In genomic region chr13:82447452-82448030, GRCh38 we compare ENCODE assay signal across 28 cellular contexts.
"Had no signal": no experiment of that assay in that cellular context is flagged by ENCODE, and none has a peak within 500 bp of the region (broad histone marks: within the 10 kb centered on the region; RNA-seq: fewer than 3 reads in every experiment).

No MANE protein-coding gene starts in this region.

- H3K27me3 ChIP-seq: adrenal gland, body of pancreas, esophagus muscularis mucosa, foreskin keratinocyte, gastrocnemius medialis had no signal

- H3K4me1 ChIP-seq: adrenal gland, body of pancreas, esophagus muscularis mucosa, foreskin keratinocyte, gastrocnemius medialis had no signal

- H3K36me3 ChIP-seq: adrenal gland, esophagus muscularis mucosa, gastrocnemius medialis had no signal

- DNase-seq: activated CD4-positive, alpha-beta memory T cell treated with anti-CD3 and anti-CD28 coated beads for 36 hours; activated CD4-positive, alpha-beta T cell treated with anti-CD3 and anti-CD28 coated beads for 36 hours; activated CD4-positive, alpha-beta T cell treated with anti-CD3 and anti-CD28 coated beads, Interleukin-2, amount 10 ng/mL, durations not matched to agents 24 days and 14 days; activated CD4-positive, CD25-positive, alpha-beta regulatory T cell; activated CD4-positive, CD25-positive, alpha-beta regulatory T cell treated with anti-CD3 and anti-CD28 coated beads, Interleukin-2, amount 50 U/mL, for 72 hours; activated CD8-positive, alpha-beta memory T cell treated with anti-CD3 and anti-CD28 coated beads, Interleukin-2, amount 10 ng/mL, durations not matched to agents 7 days and 5 days; activated CD8-positive, alpha-beta memory T cell treated with anti-CD3 and anti-CD28 coated beads, Interleukin-2, amount 50 U/mL, for 4 hours; activated CD8-positive, alpha-beta T cell treated with anti-CD3 and anti-CD28 coated beads, Interleukin-2, amount 10 ng/mL, durations not matched to agents 7 days and 5 days; activated effector memory CD4-positive, alpha-beta T cell treated with anti-CD3 and anti-CD28 coated beads, Interleukin-2, amount 50 U/mL, for 16 hours; activated naive CD4-positive, alpha-beta T cell treated with anti-CD3 and anti-CD28 coated beads for 36 hours; activated naive CD8-positive, alpha-beta T cell treated with anti-CD3 and anti-CD28 coated beads for 36 hours; activated naive CD8-positive, alpha-beta T cell treated with anti-CD3 and anti-CD28 coated beads, Interleukin-2, amount 50 U/mL, for 24 hours; activated T-cell treated with anti-CD3 and anti-CD28 coated beads, Interleukin-2, amount 50 U/mL, for 1 hour; activated T-cell treated with anti-CD3 and anti-CD28 coated beads, Interleukin-2, amount 50 U/mL, for 48 hours; adrenal gland; amygdala; aorta; body of pancreas; cortex of kidney; dermis blood vessel endothelial cell; effector CD4-positive, alpha-beta T cell; effector memory CD8-positive, alpha-beta T cell; erythroblast; foreskin keratinocyte; gastrocnemius medialis; glutamatergic neuron; T-helper 2 cell had no signal

- H3K4me3 ChIP-seq: adrenal gland, body of pancreas, esophagus muscularis mucosa, gastrocnemius medialis had no signal

- H3K27ac ChIP-seq: adrenal gland, body of pancreas, esophagus muscularis mucosa, foreskin keratinocyte, gastrocnemius medialis had no signal

- H3K9me3 ChIP-seq: body of pancreas, gastrocnemius medialis had no signal

- ATAC-seq: activated CD4-positive, alpha-beta T cell treated with anti-CD3 and anti-CD28 coated beads for 36 hours; activated CD8-positive, alpha-beta memory T cell treated with anti-CD3 and anti-CD28 coated beads, Interleukin-2, amount 10 ng/mL, durations not matched to agents 7 days and 5 days; activated CD8-positive, alpha-beta T cell treated with anti-CD3 and anti-CD28 coated beads, Interleukin-2, amount 10 ng/mL, durations not matched to agents 7 days and 5 days; activated naive CD8-positive, alpha-beta T cell treated with anti-CD3 and anti-CD28 coated beads, Interleukin-2, amount 50 U/mL, for 24 hours; body of pancreas; effector memory CD8-positive, alpha-beta T cell; foreskin keratinocyte; gastrocnemius medialis had no signal
